ENCODE assay signal across 8 cellular contexts in genomic region chr9:114503522-114504340, GRCh38. TPM values are rescaled to one million over a fixed set of nuclear protein-coding genes. Genes with fewer than 3 reads are reported as not detected.
DNase-seq lines count a peak whose midpoint lies in the region; ATAC-seq lines count a peak whose summit lies in the region.

No MANE protein-coding gene starts in this region.

- no peak for ATAC-seq in stimulated activated memory B cell treated with anti-CD40 and anti-IgM and Interleukin-4, amounts not matched to agents 10 μg/mL and 1 μg/mL and 100 μg/mL, for 72 hours

- H3K9me3 ChIP-seq in iPS-18a (ENCODE audit: control insufficient read depth, low read depth, low read length): no peaks in the 10 kb centered on the region

- CTCF ChIA-PET in activated CD4-positive, alpha-beta memory T cell treated with anti-CD3 and anti-CD28 coated beads for 36 hours (lab: Charles Lee): interaction anchor here (0.9 to 9.1 kb wide), 8 partner anchors 18 to 405 kb away, joined by 3 to 109 read pairs (median 6); no protein-coding TSS in a partner anchor

- no peaks in the 10 kb centered on the region for H3K36me3 Mint-ChIP-seq in activated CD4-positive, alpha-beta memory T cell treated with anti-CD3 and anti-CD28 coated beads for 36 hours
- no peaks in the 10 kb centered on the region for H3K36me3 Mint-ChIP-seq in stimulated activated memory B cell treated with anti-CD40 and anti-IgM and Interleukin-4, amounts not matched to agents 10 μg/mL and 1 μg/mL and 100 μg/mL, for 72 hours

- H3K36me3 ChIP-seq in iPS-18a (ENCODE audit: control insufficient read depth, low read depth, low read length): no peaks in the 10 kb centered on the region

- no peak overlapping the region for H3K27ac ChIP-seq in iPS-18a (ENCODE audit: low read length)

- POLR2A ChIA-PET in activated CD4-positive, alpha-beta memory T cell treated with anti-CD3 and anti-CD28 coated beads for 36 hours (lab: Charles Lee): interaction anchor here (0.8 kb wide), 1 partner anchor 107 kb away, joined by 3 read pairs; the partner anchor contains the start of gene TMEM268

- H3K9me3 Mint-ChIP-seq in activated CD4-positive, alpha-beta memory T cell treated with anti-CD3 and anti-CD28 coated beads for 36 hours: no peaks in the 10 kb centered on the region
- H3K9me3 Mint-ChIP-seq in stimulated activated memory B cell treated with anti-CD40 and anti-IgM and Interleukin-4, amounts not matched to agents 10 μg/mL and 1 μg/mL and 100 μg/mL, for 72 hours: no peaks in the 10 kb centered on the region

- intact Hi-C loops in activated CD4-positive, alpha-beta memory T cell treated with anti-CD3 and anti-CD28 coated beads for 36 hours (cut with micrococcal nuclease): loop anchor here (2.0 kb wide), 1 partner anchor 83 kb away; the partner anchor contains the start of gene ATP6V1G1

- peak overlapping the region; percentile 65 for H3K4me3 Mint-ChIP-seq in activated CD4-positive, alpha-beta memory T cell treated with anti-CD3 and anti-CD28 coated beads for 36 hours
- peak overlapping the region; percentile 73 for H3K4me3 Mint-ChIP-seq in stimulated activated memory B cell treated with anti-CD40 and anti-IgM and Interleukin-4, amounts not matched to agents 10 μg/mL and 1 μg/mL and 100 μg/mL, for 72 hours

- H3K4me1 ChIP-seq in iPS-18a (ENCODE audit: control insufficient read depth, low read depth, low read length): peaks cover 42% of the 10 kb centered on the region

- DNase-seq in NCI-H748 (lab: John Stamatoyannopoulos, UW; ENCODE audit: unreplicated experiment) (peak; percentile 6), NCI-H748 treated with DMSO at 0.1 percent for 48 hours (lab: John Stamatoyannopoulos, UW) (no peak), NCI-H2029 treated with DMSO at 0.1 percent for 48 hours (lab: John Stamatoyannopoulos, UW) (no peak)
- no peak for DNase-seq in activated CD4-positive, alpha-beta memory T cell treated with anti-CD3 and anti-CD28 coated beads for 36 hours
- no peak for DNase-seq in activated CD4-positive, CD25-positive, alpha-beta regulatory T cell treated with anti-CD3 and anti-CD28 coated beads, Interleukin-2, amount 50 U/mL, for 72 hours
- DNase-seq in stimulated activated naive CD4-positive, alpha-beta T cell treated with Interleukin-2 at 50 U/mL for 16 hours (lab: John Stamatoyannopoulos, UW): no peak

- H3K4me3 ChIP-seq in iPS-18a (ENCODE audit: low read length): peak overlapping the region; percentile 75

- H3K27ac Mint-ChIP-seq in activated CD4-positive, alpha-beta memory T cell treated with anti-CD3 and anti-CD28 coated beads for 36 hours: no peak overlapping the region
- peak overlapping the region; percentile 89 for H3K27ac Mint-ChIP-seq in stimulated activated memory B cell treated with anti-CD40 and anti-IgM and Interleukin-4, amounts not matched to agents 10 μg/mL and 1 μg/mL and 100 μg/mL, for 72 hours

- H3K4me1 Mint-ChIP-seq in activated CD4-positive, alpha-beta memory T cell treated with anti-CD3 and anti-CD28 coated beads for 36 hours (ENCODE audit: low read depth): peaks cover 24% of the 10 kb centered on the region
- peaks cover 43% of the 10 kb centered on the region for H3K4me1 Mint-ChIP-seq in stimulated activated memory B cell treated with anti-CD40 and anti-IgM and Interleukin-4, amounts not matched to agents 10 μg/mL and 1 μg/mL and 100 μg/mL, for 72 hours

- peaks cover 27% of the 10 kb centered on the region for H3K27me3 ChIP-seq in iPS-18a (ENCODE audit: control insufficient read depth, insufficient read depth, low read length)

- peaks cover 8% of the 10 kb centered on the region for H3K27me3 Mint-ChIP-seq in activated CD4-positive, alpha-beta memory T cell treated with anti-CD3 and anti-CD28 coated beads for 36 hours
- no peaks in the 10 kb centered on the region for H3K27me3 Mint-ChIP-seq in stimulated activated memory B cell treated with anti-CD40 and anti-IgM and Interleukin-4, amounts not matched to agents 10 μg/mL and 1 μg/mL and 100 μg/mL, for 72 hours

- H3K9ac ChIP-seq in iPS-18a (ENCODE audit: low read length): no peak overlapping the region

RNA-seq across cellular contexts. Expression of gene WHRN, which starts 1.5 kb away (rescaled TPM):
- total RNA-seq in activated CD4-positive, alpha-beta memory T cell treated with anti-CD3 and anti-CD28 coated beads for 36 hours: 1 to 10 TPM; 2.8 to 4.4 TPM
